In the genomic region with DNA sequence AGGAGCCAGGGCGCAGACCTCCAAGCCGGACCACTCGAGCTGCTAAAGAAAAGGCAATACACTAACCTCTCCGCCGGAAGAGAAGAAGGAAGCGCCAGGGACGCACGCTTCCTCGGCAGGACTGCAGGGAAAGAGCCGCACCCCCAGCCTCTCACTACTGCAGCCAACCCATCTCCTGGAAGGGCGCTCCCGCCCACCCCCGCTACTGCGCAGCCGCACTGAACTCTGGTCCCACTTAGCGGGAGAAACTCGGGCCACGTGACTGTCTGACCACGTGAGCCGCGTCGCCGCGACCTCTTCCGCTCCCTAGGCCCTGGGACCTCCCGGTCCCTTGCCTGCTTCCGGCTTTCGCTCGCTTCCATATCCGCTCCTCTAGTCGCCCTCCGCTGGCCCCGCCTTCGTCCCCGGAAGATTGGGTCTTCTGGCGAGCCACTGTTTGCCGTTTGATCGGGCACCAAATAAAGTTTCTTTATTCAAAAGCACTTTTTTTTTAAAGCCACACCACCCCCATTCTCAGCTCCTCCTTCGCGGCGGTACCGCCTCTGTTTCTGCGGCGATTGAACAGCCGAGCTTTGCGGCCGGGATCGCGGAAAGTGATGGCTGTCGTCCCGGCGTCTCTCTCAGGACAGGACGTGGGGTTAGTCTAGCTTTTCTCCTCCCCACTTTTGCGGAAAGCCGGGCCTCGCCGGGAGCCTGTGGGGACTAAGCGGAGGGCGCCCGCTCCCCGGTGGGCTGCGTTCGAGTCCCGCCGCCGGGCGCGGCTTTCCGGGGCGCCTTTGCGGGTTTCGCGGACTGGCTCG, we compare ENCODE assay signal across 1 cellular context.
TF ChIP-seq lines count a peak whose summit lies in the region.

A gene with protein sequence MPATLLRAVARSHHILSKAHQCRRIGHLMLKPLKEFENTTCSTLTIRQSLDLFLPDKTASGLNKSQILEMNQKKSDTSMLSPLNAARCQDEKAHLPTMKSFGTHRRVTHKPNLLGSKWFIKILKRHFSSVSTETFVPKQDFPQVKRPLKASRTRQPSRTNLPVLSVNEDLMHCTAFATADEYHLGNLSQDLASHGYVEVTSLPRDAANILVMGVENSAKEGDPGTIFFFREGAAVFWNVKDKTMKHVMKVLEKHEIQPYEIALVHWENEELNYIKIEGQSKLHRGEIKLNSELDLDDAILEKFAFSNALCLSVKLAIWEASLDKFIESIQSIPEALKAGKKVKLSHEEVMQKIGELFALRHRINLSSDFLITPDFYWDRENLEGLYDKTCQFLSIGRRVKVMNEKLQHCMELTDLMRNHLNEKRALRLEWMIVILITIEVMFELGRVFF (minus strand): TSS at position 177 of the 800 bp plus-strand sequence. CDS start 6,315 bp downstream, outside the sequence.

TF ChIP-seq in K562, 482 proteins besides CTCF, POLR2A, EP300 and RAD21 (continued from another document and continues in another):
- TF ChIP-seq, protein P1, sequence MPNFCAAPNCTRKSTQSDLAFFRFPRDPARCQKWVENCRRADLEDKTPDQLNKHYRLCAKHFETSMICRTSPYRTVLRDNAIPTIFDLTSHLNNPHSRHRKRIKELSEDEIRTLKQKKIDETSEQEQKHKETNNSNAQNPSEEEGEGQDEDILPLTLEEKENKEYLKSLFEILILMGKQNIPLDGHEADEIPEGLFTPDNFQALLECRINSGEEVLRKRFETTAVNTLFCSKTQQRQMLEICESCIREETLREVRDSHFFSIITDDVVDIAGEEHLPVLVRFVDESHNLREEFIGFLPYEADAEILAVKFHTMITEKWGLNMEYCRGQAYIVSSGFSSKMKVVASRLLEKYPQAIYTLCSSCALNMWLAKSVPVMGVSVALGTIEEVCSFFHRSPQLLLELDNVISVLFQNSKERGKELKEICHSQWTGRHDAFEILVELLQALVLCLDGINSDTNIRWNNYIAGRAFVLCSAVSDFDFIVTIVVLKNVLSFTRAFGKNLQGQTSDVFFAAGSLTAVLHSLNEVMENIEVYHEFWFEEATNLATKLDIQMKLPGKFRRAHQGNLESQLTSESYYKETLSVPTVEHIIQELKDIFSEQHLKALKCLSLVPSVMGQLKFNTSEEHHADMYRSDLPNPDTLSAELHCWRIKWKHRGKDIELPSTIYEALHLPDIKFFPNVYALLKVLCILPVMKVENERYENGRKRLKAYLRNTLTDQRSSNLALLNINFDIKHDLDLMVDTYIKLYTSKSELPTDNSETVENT (CRISPR knock-in tag; IDR thresholded peaks at IDR 0.05), result peak; percentile 87
- peak; percentile 93 for TF ChIP-seq FOXM1 (IDR thresholded peaks at IDR 0.05; ENCODE audit: low read depth)
- TF ChIP-seq FOXM1 (CRISPR knock-in tag; IDR thresholded peaks at IDR 0.05; ENCODE audit: low read depth), result no peak; the same call in 1 of the 2 replicates
- TF ChIP-seq, protein P2, sequence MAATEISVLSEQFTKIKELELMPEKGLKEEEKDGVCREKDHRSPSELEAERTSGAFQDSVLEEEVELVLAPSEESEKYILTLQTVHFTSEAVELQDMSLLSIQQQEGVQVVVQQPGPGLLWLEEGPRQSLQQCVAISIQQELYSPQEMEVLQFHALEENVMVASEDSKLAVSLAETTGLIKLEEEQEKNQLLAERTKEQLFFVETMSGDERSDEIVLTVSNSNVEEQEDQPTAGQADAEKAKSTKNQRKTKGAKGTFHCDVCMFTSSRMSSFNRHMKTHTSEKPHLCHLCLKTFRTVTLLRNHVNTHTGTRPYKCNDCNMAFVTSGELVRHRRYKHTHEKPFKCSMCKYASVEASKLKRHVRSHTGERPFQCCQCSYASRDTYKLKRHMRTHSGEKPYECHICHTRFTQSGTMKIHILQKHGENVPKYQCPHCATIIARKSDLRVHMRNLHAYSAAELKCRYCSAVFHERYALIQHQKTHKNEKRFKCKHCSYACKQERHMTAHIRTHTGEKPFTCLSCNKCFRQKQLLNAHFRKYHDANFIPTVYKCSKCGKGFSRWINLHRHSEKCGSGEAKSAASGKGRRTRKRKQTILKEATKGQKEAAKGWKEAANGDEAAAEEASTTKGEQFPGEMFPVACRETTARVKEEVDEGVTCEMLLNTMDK (IDR thresholded peaks at IDR 0.05; ENCODE audit: borderline replicate concordance, insufficient read depth, low read depth, low read length, poor library complexity, severe bottlenecking), result peak; percentile 63
- TF ChIP-seq ARID1B (IDR thresholded peaks at IDR 0.05), result no peak; the same call in 1 of the 2 replicates
- TF ChIP-seq KDM5B (IDR thresholded peaks at IDR 0.05; ENCODE audit: insufficient replicate concordance, low read depth, low read length), result peak; percentile 90
- peak; percentile 80; the same call in 1 of the 2 replicates for TF ChIP-seq SIN3B (IDR thresholded peaks at IDR 0.05; ENCODE audit: low read depth)
- TF ChIP-seq, protein P3, sequence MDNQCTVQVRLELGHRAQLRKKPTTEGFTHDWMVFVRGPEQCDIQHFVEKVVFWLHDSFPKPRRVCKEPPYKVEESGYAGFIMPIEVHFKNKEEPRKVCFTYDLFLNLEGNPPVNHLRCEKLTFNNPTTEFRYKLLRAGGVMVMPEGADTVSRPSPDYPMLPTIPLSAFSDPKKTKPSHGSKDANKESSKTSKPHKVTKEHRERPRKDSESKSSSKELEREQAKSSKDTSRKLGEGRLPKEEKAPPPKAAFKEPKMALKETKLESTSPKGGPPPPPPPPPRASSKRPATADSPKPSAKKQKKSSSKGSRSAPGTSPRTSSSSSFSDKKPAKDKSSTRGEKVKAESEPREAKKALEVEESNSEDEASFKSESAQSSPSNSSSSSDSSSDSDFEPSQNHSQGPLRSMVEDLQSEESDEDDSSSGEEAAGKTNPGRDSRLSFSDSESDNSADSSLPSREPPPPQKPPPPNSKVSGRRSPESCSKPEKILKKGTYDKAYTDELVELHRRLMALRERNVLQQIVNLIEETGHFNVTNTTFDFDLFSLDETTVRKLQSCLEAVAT (IDR thresholded peaks at IDR 0.05), result peak in 1 of 2 experiments; percentile 73; a peak in 2 of 4 replicates
- peak; percentile 82 for TF ChIP-seq HCFC1 (IDR thresholded peaks at IDR 0.05; ENCODE audit: low read depth, low read length)
- TF ChIP-seq, protein P4, sequence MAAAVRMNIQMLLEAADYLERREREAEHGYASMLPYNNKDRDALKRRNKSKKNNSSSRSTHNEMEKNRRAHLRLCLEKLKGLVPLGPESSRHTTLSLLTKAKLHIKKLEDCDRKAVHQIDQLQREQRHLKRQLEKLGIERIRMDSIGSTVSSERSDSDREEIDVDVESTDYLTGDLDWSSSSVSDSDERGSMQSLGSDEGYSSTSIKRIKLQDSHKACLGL (CRISPR knock-in tag; IDR thresholded peaks at IDR 0.05; ENCODE audit: borderline replicate concordance, poor library complexity, severe bottlenecking), result peak; percentile 65
- peak; percentile 96 to 97 for TF ChIP-seq FOXK2 (conservative IDR thresholded peaks at IDR 0.05 in 1 of 2, IDR thresholded peaks at IDR 0.05 in 1 of 2; ENCODE audit: low read depth in 2 of 2)
- TF ChIP-seq YY1 (IDR thresholded peaks at IDR 0.05; ENCODE audit: borderline replicate concordance in 1 of 3, control insufficient read depth in 1 of 3, extremely low read depth in 1 of 3, insufficient read depth in 3 of 3, insufficient read length in 1 of 3, insufficient replicate concordance in 2 of 3, low read depth in 1 of 3, low read length in 2 of 3), result peak; percentile 25 to 69 (median 55)
- TF ChIP-seq, protein P5, sequence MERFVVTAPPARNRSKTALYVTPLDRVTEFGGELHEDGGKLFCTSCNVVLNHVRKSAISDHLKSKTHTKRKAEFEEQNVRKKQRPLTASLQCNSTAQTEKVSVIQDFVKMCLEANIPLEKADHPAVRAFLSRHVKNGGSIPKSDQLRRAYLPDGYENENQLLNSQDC (CRISPR knock-in tag; IDR thresholded peaks at IDR 0.05), result peak; percentile 58; the same call in 1 of the 2 replicates
- TF ChIP-seq TEAD4 (IDR thresholded peaks at IDR 0.05; ENCODE audit: low read length), result peak; percentile 48; the same call in 1 of the 2 replicates
- TF ChIP-seq TEAD4 (CRISPR knock-in tag; IDR thresholded peaks at IDR 0.05; ENCODE audit: borderline replicate concordance), result no peak
- TF ChIP-seq, protein P6, sequence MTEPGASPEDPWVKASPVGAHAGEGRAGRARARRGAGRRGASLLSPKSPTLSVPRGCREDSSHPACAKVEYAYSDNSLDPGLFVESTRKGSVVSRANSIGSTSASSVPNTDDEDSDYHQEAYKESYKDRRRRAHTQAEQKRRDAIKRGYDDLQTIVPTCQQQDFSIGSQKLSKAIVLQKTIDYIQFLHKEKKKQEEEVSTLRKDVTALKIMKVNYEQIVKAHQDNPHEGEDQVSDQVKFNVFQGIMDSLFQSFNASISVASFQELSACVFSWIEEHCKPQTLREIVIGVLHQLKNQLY (CRISPR knock-in tag; conservative IDR thresholded peaks at IDR 0.05), result no peak
- TF ChIP-seq ZNF551 (CRISPR knock-in tag; IDR thresholded peaks at IDR 0.05), result no peak
- peak; percentile 90 for TF ChIP-seq RB1 (IDR thresholded peaks at IDR 0.05; ENCODE audit: low read depth)
- TF ChIP-seq, protein P7, sequence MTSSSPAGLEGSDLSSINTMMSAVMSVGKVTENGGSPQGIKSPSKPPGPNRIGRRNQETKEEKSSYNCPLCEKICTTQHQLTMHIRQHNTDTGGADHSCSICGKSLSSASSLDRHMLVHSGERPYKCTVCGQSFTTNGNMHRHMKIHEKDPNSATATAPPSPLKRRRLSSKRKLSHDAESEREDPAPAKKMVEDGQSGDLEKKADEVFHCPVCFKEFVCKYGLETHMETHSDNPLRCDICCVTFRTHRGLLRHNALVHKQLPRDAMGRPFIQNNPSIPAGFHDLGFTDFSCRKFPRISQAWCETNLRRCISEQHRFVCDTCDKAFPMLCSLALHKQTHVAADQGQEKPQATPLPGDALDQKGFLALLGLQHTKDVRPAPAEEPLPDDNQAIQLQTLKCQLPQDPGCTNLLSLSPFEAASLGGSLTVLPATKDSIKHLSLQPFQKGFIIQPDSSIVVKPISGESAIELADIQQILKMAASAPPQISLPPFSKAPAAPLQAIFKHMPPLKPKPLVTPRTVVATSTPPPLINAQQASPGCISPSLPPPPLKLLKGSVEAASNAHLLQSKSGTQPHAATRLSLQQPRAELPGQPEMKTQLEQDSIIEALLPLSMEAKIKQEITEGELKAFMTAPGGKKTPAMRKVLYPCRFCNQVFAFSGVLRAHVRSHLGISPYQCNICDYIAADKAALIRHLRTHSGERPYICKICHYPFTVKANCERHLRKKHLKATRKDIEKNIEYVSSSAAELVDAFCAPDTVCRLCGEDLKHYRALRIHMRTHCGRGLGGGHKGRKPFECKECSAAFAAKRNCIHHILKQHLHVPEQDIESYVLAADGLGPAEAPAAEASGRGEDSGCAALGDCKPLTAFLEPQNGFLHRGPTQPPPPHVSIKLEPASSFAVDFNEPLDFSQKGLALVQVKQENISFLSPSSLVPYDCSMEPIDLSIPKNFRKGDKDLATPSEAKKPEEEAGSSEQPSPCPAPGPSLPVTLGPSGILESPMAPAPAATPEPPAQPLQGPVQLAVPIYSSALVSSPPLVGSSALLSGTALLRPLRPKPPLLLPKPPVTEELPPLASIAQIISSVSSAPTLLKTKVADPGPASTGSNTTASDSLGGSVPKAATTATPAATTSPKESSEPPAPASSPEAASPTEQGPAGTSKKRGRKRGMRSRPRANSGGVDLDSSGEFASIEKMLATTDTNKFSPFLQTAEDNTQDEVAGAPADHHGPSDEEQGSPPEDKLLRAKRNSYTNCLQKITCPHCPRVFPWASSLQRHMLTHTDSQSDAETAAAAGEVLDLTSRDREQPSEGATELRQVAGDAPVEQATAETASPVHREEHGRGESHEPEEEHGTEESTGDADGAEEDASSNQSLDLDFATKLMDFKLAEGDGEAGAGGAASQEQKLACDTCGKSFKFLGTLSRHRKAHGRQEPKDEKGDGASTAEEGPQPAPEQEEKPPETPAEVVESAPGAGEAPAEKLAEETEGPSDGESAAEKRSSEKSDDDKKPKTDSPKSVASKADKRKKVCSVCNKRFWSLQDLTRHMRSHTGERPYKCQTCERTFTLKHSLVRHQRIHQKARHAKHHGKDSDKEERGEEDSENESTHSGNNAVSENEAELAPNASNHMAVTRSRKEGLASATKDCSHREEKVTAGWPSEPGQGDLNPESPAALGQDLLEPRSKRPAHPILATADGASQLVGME (CRISPR knock-in tag; IDR thresholded peaks at IDR 0.05), result 0 out of 2 replicates have a peak, but pooled peaks have one; percentile 58
- no peak for TF ChIP-seq ZNF253 (CRISPR knock-in tag; conservative IDR thresholded peaks at IDR 0.05)
- TF ChIP-seq, protein P8, sequence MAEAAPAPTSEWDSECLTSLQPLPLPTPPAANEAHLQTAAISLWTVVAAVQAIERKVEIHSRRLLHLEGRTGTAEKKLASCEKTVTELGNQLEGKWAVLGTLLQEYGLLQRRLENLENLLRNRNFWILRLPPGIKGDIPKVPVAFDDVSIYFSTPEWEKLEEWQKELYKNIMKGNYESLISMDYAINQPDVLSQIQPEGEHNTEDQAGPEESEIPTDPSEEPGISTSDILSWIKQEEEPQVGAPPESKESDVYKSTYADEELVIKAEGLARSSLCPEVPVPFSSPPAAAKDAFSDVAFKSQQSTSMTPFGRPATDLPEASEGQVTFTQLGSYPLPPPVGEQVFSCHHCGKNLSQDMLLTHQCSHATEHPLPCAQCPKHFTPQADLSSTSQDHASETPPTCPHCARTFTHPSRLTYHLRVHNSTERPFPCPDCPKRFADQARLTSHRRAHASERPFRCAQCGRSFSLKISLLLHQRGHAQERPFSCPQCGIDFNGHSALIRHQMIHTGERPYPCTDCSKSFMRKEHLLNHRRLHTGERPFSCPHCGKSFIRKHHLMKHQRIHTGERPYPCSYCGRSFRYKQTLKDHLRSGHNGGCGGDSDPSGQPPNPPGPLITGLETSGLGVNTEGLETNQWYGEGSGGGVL (CRISPR knock-in tag; IDR thresholded peaks at IDR 0.05), result no peak
- no peak for TF ChIP-seq ZNF644 (tag; IDR thresholded peaks at IDR 0.05; ENCODE audit: low read depth)
- TF ChIP-seq, protein P9, sequence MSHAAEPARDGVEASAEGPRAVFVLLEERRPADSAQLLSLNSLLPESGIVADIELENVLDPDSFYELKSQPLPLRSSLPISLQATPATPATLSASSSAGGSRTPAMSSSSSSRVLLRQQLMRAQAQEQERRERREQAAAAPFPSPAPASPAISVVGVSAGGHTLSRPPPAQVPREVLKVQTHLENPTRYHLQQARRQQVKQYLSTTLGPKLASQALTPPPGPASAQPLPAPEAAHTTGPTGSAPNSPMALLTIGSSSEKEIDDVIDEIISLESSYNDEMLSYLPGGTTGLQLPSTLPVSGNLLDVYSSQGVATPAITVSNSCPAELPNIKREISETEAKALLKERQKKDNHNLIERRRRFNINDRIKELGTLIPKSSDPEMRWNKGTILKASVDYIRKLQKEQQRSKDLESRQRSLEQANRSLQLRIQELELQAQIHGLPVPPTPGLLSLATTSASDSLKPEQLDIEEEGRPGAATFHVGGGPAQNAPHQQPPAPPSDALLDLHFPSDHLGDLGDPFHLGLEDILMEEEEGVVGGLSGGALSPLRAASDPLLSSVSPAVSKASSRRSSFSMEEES (CRISPR knock-in tag; IDR thresholded peaks at IDR 0.05), result peak; percentile 99
- peak; percentile 88 for TF ChIP-seq ZFX (CRISPR knock-in tag; IDR thresholded peaks at IDR 0.05)
- TF ChIP-seq SOX6 (IDR thresholded peaks at IDR 0.05), result peak; percentile 79
- TF ChIP-seq SRF (CRISPR knock-in tag; IDR thresholded peaks at IDR 0.05), result peak in 1 of 2 experiments; percentile 89; a peak in 2 of 4 replicates
- no peak for TF ChIP-seq NCOA4 (IDR thresholded peaks at IDR 0.05; ENCODE audit: partially characterized antibody)
- TF ChIP-seq HDAC3 (IDR thresholded peaks at IDR 0.05; ENCODE audit: borderline replicate concordance, partially characterized antibody), result peak; percentile 47
- TF ChIP-seq POLR2AphosphoS2 (IDR thresholded peaks at IDR 0.05; ENCODE audit: low read length), result 0 out of 2 replicates have a peak, but pooled peaks have one; percentile 59
- no peak for TF ChIP-seq ZNF217 (CRISPR knock-in tag; IDR thresholded peaks at IDR 0.05)
- TF ChIP-seq, protein P10, sequence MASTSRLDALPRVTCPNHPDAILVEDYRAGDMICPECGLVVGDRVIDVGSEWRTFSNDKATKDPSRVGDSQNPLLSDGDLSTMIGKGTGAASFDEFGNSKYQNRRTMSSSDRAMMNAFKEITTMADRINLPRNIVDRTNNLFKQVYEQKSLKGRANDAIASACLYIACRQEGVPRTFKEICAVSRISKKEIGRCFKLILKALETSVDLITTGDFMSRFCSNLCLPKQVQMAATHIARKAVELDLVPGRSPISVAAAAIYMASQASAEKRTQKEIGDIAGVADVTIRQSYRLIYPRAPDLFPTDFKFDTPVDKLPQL (IDR thresholded peaks at IDR 0.05; ENCODE audit: extremely low read depth, insufficient read length), result no peak
